In genomic region chr3:142878901-142879300, GRCh38 we compare ENCODE assay signal across 29 cellular contexts. TPM values are rescaled to one million over a fixed set of nuclear protein-coding genes. Genes with fewer than 3 reads are reported as not detected.
"Had no signal": no experiment of that assay in that cellular context is flagged by ENCODE, and none has a peak within 500 bp of the region (broad histone marks: within the 10 kb centered on the region; RNA-seq: fewer than 3 reads in every experiment).

No MANE protein-coding gene starts in this region.

- H3K4me3 ChIP-seq: left lung, lower lobe of right lung, mucosa of descending colon, pancreas, prostate gland, skin epidermis, spleen, tibial nerve, uterus had no signal

- H3K36me3 ChIP-seq: left lung, lower lobe of right lung, pancreas, prostate gland, spleen, tibial nerve, uterus had no signal

- H3K27me3 ChIP-seq: left lung, pancreas, tibial nerve, uterus had no signal

- H3K27me3 Mint-ChIP-seq: type B pancreatic cell had no signal

- H3K9me3 Mint-ChIP-seq: immature natural killer cell; mesothelial cell of epicardium; naive thymus-derived CD4-positive, alpha-beta T cell; natural killer cell treated with Interleukin-12 subunit alpha and Interleukin-12 subunit beta and Interleukin-15 and Interleukin-18, amount 100 ng/mL, for 72 hours; stimulated activated effector memory CD8-positive, alpha-beta T cell treated with anti-CD3 and anti-CD28 coated beads, Interleukin-12 subunit alpha, Interleukin-12 subunit beta, amount 100 ng/mL, for 72 hours; stimulated activated naive CD8-positive, alpha-beta T cell treated with anti-CD3 and anti-CD28 coated beads, Interleukin-15, Interleukin-2, amounts not matched to agents 100 ng/mL and 50 ng/mL, for 24 hours; type B pancreatic cell had no signal

- H3K4me3 Mint-ChIP-seq: immature natural killer cell; mesothelial cell of epicardium; naive thymus-derived CD4-positive, alpha-beta T cell; natural killer cell treated with Interleukin-12 subunit alpha and Interleukin-12 subunit beta and Interleukin-15 and Interleukin-18, amount 100 ng/mL, for 72 hours; stimulated activated effector memory CD8-positive, alpha-beta T cell treated with anti-CD3 and anti-CD28 coated beads, Interleukin-12 subunit alpha, Interleukin-12 subunit beta, amount 100 ng/mL, for 72 hours; stimulated activated naive CD8-positive, alpha-beta T cell treated with anti-CD3 and anti-CD28 coated beads, Interleukin-15, Interleukin-2, amounts not matched to agents 100 ng/mL and 50 ng/mL, for 24 hours; type B pancreatic cell had no signal

- H3K4me1 ChIP-seq: left lung, lower lobe of right lung, pancreas, prostate gland, spleen, tibial nerve, uterus had no signal

- FAIRE-seq: islet of Langerhans, kidney, pancreas had no signal

- H3K36me3 Mint-ChIP-seq: immature natural killer cell; mesothelial cell of epicardium; naive thymus-derived CD4-positive, alpha-beta T cell; natural killer cell treated with Interleukin-12 subunit alpha and Interleukin-12 subunit beta and Interleukin-15 and Interleukin-18, amount 100 ng/mL, for 72 hours; stimulated activated effector memory CD8-positive, alpha-beta T cell treated with anti-CD3 and anti-CD28 coated beads, Interleukin-12 subunit alpha, Interleukin-12 subunit beta, amount 100 ng/mL, for 72 hours; type B pancreatic cell had no signal

- DNase-seq: hippocampal formation; immature natural killer cell; kidney; left colon; left lung; lower lobe of right lung; mammary epithelial cell; mesendoderm; mucosa of descending colon; naive thymus-derived CD4-positive, alpha-beta T cell; pancreas; posterior cingulate gyrus; retina; right cardiac atrium; spleen; stimulated activated CD4-positive, alpha-beta T cell treated with anti-CD3 and anti-CD28 coated beads, Interleukin-4, amount 100 ng/mL, for 24 hours; stimulated activated naive CD4-positive, alpha-beta T cell; substantia nigra; uterus had no signal

- H3K4me1 Mint-ChIP-seq: immature natural killer cell, mesothelial cell of epicardium had no signal

- H3K27ac Mint-ChIP-seq: immature natural killer cell; mesothelial cell of epicardium; naive thymus-derived CD4-positive, alpha-beta T cell; natural killer cell treated with Interleukin-12 subunit alpha and Interleukin-12 subunit beta and Interleukin-15 and Interleukin-18, amount 100 ng/mL, for 72 hours; stimulated activated effector memory CD8-positive, alpha-beta T cell treated with anti-CD3 and anti-CD28 coated beads, Interleukin-12 subunit alpha, Interleukin-12 subunit beta, amount 100 ng/mL, for 72 hours; stimulated activated naive CD8-positive, alpha-beta T cell treated with anti-CD3 and anti-CD28 coated beads, Interleukin-15, Interleukin-2, amounts not matched to agents 100 ng/mL and 50 ng/mL, for 24 hours; type B pancreatic cell had no signal

- H3K9me3 ChIP-seq: left lung, lower lobe of right lung, mucosa of descending colon, pancreas, prostate gland, spleen, tibial nerve, uterus had no signal

- ATAC-seq: left colon; left lung; mucosa of descending colon; naive thymus-derived CD4-positive, alpha-beta T cell; natural killer cell treated with Interleukin-12 subunit alpha and Interleukin-12 subunit beta and Interleukin-15 and Interleukin-18, amount 100 ng/mL, for 72 hours; pancreas; right cardiac atrium; sciatic nerve; stimulated activated effector memory CD8-positive, alpha-beta T cell treated with anti-CD3 and anti-CD28 coated beads, Interleukin-12 subunit alpha, Interleukin-12 subunit beta, amount 100 ng/mL, for 72 hours had no signal

- H3K27ac ChIP-seq: left lung, lower lobe of right lung, pancreas, prostate gland, skin epidermis, spleen, tibial nerve, uterus had no signal

RNA-seq across cellular contexts. Expression of gene PCOLCE2, which starts 10.0 kb away (rescaled TPM):
- total RNA-seq: naive thymus-derived CD4-positive, alpha-beta T cell; natural killer cell treated with Interleukin-12 subunit alpha and Interleukin-12 subunit beta and Interleukin-15 and Interleukin-18, amount 100 ng/mL, for 72 hours had no signal
- polyA plus RNA-seq: immature natural killer cell; naive thymus-derived CD4-positive, alpha-beta T cell had no signal
